Comparison of ENCODE assay signal across 15 cellular contexts in genomic region chr5:68432682-68433081, GRCh38.
DNase-seq lines count a peak whose midpoint lies in the region; ATAC-seq and TF ChIP-seq lines count a peak whose summit lies in the region.
"Had no signal": no experiment of that assay in that cellular context is flagged by ENCODE, and none has a peak within 500 bp of the region (broad histone marks: within the 10 kb centered on the region; RNA-seq: fewer than 3 reads in every experiment).

No MANE protein-coding gene starts in this region.

- H3K27me3 ChIP-seq in RWPE2 (ENCODE audit: insufficient read depth, poor library complexity, severe bottlenecking) (no peaks in the 10 kb centered on the region), neuronal stem cell (ENCODE audit: control insufficient read depth in 3 of 3, insufficient read depth in 3 of 3, low read depth in 1 of 3, low read length in 3 of 3) (no peaks in the 10 kb centered on the region)
- H3K27me3 ChIP-seq: body of pancreas had no signal

- H3K36me3 Mint-ChIP-seq in activated CD4-positive, alpha-beta T cell treated with anti-CD3 and anti-CD28 coated beads, Interleukin-2, amount 10 ng/mL, durations not matched to agents 7 days and 5 days (ENCODE audit: low read depth) = no peaks in the 10 kb centered on the region
- peaks cover 2% of the 10 kb centered on the region for H3K36me3 Mint-ChIP-seq in activated naive CD8-positive, alpha-beta T cell treated with anti-CD3 and anti-CD28 coated beads for 36 hours

- no peak overlapping the region for H3K9ac ChIP-seq in neuronal stem cell (ENCODE audit: low read depth, low read length, poor library complexity)
- H3K9ac ChIP-seq: parathyroid adenoma had no signal

- no peak overlapping the region for H3K23ac ChIP-seq in neuronal stem cell (ENCODE audit: low read depth, low read length, poor library complexity)

- no peak overlapping the region for H3K4me3 Mint-ChIP-seq in activated CD4-positive, alpha-beta T cell treated with anti-CD3 and anti-CD28 coated beads, Interleukin-2, amount 10 ng/mL, durations not matched to agents 7 days and 5 days
- H3K4me3 Mint-ChIP-seq in activated naive CD8-positive, alpha-beta T cell treated with anti-CD3 and anti-CD28 coated beads for 36 hours = no peak overlapping the region

- no peak overlapping the region for H2AFZ ChIP-seq in neuronal stem cell (ENCODE audit: low read length)

- H2BK5ac ChIP-seq in neuronal stem cell (ENCODE audit: low read length) = no peak overlapping the region

- H3K36me3 ChIP-seq in RWPE2 (ENCODE audit: low read depth) (no peaks in the 10 kb centered on the region), neuronal stem cell (replicated peaks in 1 of 2; ENCODE audit: control insufficient read depth in 2 of 2, insufficient read depth in 2 of 2, low read length in 2 of 2) (no peaks in the 10 kb centered on the region)

- no peak overlapping the region for H4K91ac ChIP-seq in neuronal stem cell (ENCODE audit: low read depth, low read length, poor library complexity)

- no peak overlapping the region for H3K4me2 ChIP-seq in neuronal stem cell (ENCODE audit: insufficient read depth, low read length, poor library complexity, severe bottlenecking)

- CTCF ChIA-PET in activated CD4-positive, alpha-beta T cell treated with anti-CD3 and anti-CD28 coated beads, Interleukin-2, amount 10 ng/mL, durations not matched to agents 7 days and 5 days (lab: Charles Lee) = interaction anchor here (1.0 to 2.4 kb wide), 3 partner anchors 9 to 147 kb away, joined by 3 to 7 read pairs (median 3); no protein-coding TSS in a partner anchor

- no peaks in the 10 kb centered on the region for H3K79me1 ChIP-seq in neuronal stem cell (ENCODE audit: low read depth, low read length)

- H3K27ac Mint-ChIP-seq in activated CD4-positive, alpha-beta T cell treated with anti-CD3 and anti-CD28 coated beads, Interleukin-2, amount 10 ng/mL, durations not matched to agents 7 days and 5 days = no peak overlapping the region
- H3K27ac Mint-ChIP-seq in activated naive CD8-positive, alpha-beta T cell treated with anti-CD3 and anti-CD28 coated beads for 36 hours = peak overlapping the region; percentile 69
- H3K27ac Mint-ChIP-seq: activated T-helper 2 cell treated with anti-CD3 and anti-CD28 coated beads, Interferon-gamma antibody, Interleukin-2, Interleukin-4, amounts not matched to agents 10 μg/mL and 5 μg/mL and 100 μg/mL, durations not matched to agents 14 hours and 24 hours and 36 hours had no signal

- no peak overlapping the region for H2BK15ac ChIP-seq in neuronal stem cell (ENCODE audit: low read length)

- ATAC-seq in RWPE2 (ENCODE audit: low read depth) (no peak), HG02981 (IDR thresholded peaks at IDR 0.05; ENCODE audit: unreplicated experiment) (no peak), GM19328 (IDR thresholded peaks at IDR 0.05; ENCODE audit: unreplicated experiment) (no peak)
- ATAC-seq: body of pancreas, Panc1 had no signal

- POLR2A ChIA-PET in activated CD4-positive, alpha-beta T cell treated with anti-CD3 and anti-CD28 coated beads, Interleukin-2, amount 10 ng/mL, durations not matched to agents 7 days and 5 days (lab: Charles Lee) = no interaction called here

- H3K27ac ChIP-seq in RWPE2 (ENCODE audit: poor library complexity, severe bottlenecking) = peak overlapping the region; percentile 75
- no peak overlapping the region for H3K27ac ChIP-seq in neuronal stem cell (replicated peaks; ENCODE audit: low read length)

- no peak overlapping the region for H2BK120ac ChIP-seq in neuronal stem cell (ENCODE audit: low read depth, low read length)

- H3K4me1 Mint-ChIP-seq in activated CD4-positive, alpha-beta T cell treated with anti-CD3 and anti-CD28 coated beads, Interleukin-2, amount 10 ng/mL, durations not matched to agents 7 days and 5 days = peaks cover 35% of the 10 kb centered on the region
- H3K4me1 Mint-ChIP-seq in activated naive CD8-positive, alpha-beta T cell treated with anti-CD3 and anti-CD28 coated beads for 36 hours = peaks cover 56% of the 10 kb centered on the region

- H3K4me1 ChIP-seq in RWPE2 (ENCODE audit: insufficient read depth, poor library complexity, severe bottlenecking) (peaks cover 19% of the 10 kb centered on the region), neuronal stem cell (ENCODE audit: control insufficient read depth in 2 of 2, insufficient read depth in 1 of 2, low read depth in 1 of 2, low read length in 2 of 2) (peaks cover 0 to 4% of the 10 kb centered on the region in 2 donors)
- H3K4me1 ChIP-seq: body of pancreas had no signal

- no peak overlapping the region for H3K14ac ChIP-seq in neuronal stem cell (ENCODE audit: low read length)

- no peaks in the 10 kb centered on the region for H3K9me3 Mint-ChIP-seq in activated CD4-positive, alpha-beta T cell treated with anti-CD3 and anti-CD28 coated beads, Interleukin-2, amount 10 ng/mL, durations not matched to agents 7 days and 5 days
- H3K9me3 Mint-ChIP-seq in activated naive CD8-positive, alpha-beta T cell treated with anti-CD3 and anti-CD28 coated beads for 36 hours = peaks cover 2% of the 10 kb centered on the region
- H3K9me3 Mint-ChIP-seq: activated T-helper 2 cell treated with anti-CD3 and anti-CD28 coated beads, Interferon-gamma antibody, Interleukin-2, Interleukin-4, amounts not matched to agents 10 μg/mL and 5 μg/mL and 100 μg/mL, durations not matched to agents 14 hours and 24 hours and 36 hours had no signal

- DNase-seq in activated CD4-positive, alpha-beta T cell treated with anti-CD3 and anti-CD28 coated beads for 4 hours = peak; percentile 44 to 49
- no peak for DNase-seq in activated CD4-positive, alpha-beta T cell treated with anti-CD3 and anti-CD28 coated beads, Interleukin-2, amount 10 ng/mL, durations not matched to agents 7 days and 5 days
- DNase-seq in RWPE2 (ENCODE audit: low spot score) = no peak
- peak; percentile 37 for DNase-seq in activated naive CD8-positive, alpha-beta T cell treated with anti-CD3 and anti-CD28 coated beads for 36 hours
- no peak for DNase-seq in neuronal stem cell (ENCODE audit: low spot score)
- DNase-seq in NCI-H524 treated with DMSO at 0.1 percent for 48 hours (lab: John Stamatoyannopoulos, UW) = no peak
- DNase-seq: body of pancreas, hypothalamus, NCI-H187, NCI-H510A treated with DMSO at 0.1 percent for 48 hours had no signal

- H2BK12ac ChIP-seq in neuronal stem cell (ENCODE audit: low read length) = no peak overlapping the region

- no peak overlapping the region for H3K4ac ChIP-seq in neuronal stem cell (ENCODE audit: low read length)

- H3K18ac ChIP-seq in neuronal stem cell (ENCODE audit: low read length) = peak overlapping the region; percentile 9

- H3K4me3 ChIP-seq in RWPE2 (ENCODE audit: severe bottlenecking) (no peak overlapping the region), neuronal stem cell (ENCODE audit: low read length in 2 of 2) (no peak overlapping the region)
- H3K4me3 ChIP-seq: body of pancreas had no signal

- H2AK5ac ChIP-seq in neuronal stem cell (ENCODE audit: low read depth, low read length) = no peak overlapping the region

- H3K27me3 Mint-ChIP-seq in activated CD4-positive, alpha-beta T cell treated with anti-CD3 and anti-CD28 coated beads, Interleukin-2, amount 10 ng/mL, durations not matched to agents 7 days and 5 days = peaks cover 6% of the 10 kb centered on the region
- H3K27me3 Mint-ChIP-seq in activated naive CD8-positive, alpha-beta T cell treated with anti-CD3 and anti-CD28 coated beads for 36 hours = no peaks in the 10 kb centered on the region

- WGBS in neuronal stem cell (ENCODE audit: extremely low coverage in 2 of 2, insufficient read length in 2 of 2, insufficient replicate concordance in 1 of 2), 2 donors = no CpG with 5 or more reads among the region's 7 CpGs

- no peak for TF ChIP-seq CTCF in RWPE2 (IDR thresholded peaks at IDR 0.05; ENCODE audit: poor library complexity, severe bottlenecking)

- no peak overlapping the region for H4K8ac ChIP-seq in neuronal stem cell (ENCODE audit: low read depth, low read length)

- no peaks in the 10 kb centered on the region for H3K9me3 ChIP-seq in RWPE2 (ENCODE audit: severe bottlenecking)
- H3K9me3 ChIP-seq in neuronal stem cell (replicated peaks in 1 of 2; ENCODE audit: control insufficient read depth in 2 of 2, insufficient read depth in 1 of 2, low read depth in 1 of 2, low read length in 2 of 2) = no peaks in the 10 kb centered on the region
- H3K9me3 ChIP-seq: body of pancreas had no signal

Comparison
In these comparisons a context has a peak if more than half of its experiments do, and no peak if none do; other contexts are left out.
1. DNase-seq: peak in activated CD4-positive, alpha-beta T cell treated with anti-CD3 and anti-CD28 coated beads for 4 hours (2 of 2) and activated naive CD8-positive, alpha-beta T cell treated with anti-CD3 and anti-CD28 coated beads for 36 hours (single experiment); none in activated CD4-positive, alpha-beta T cell treated with anti-CD3 and anti-CD28 coated beads, Interleukin-2, amount 10 ng/mL, durations not matched to agents 7 days and 5 days (single experiment), RWPE2 (single experiment), neuronal stem cell (single experiment) and NCI-H524 treated with DMSO at 0.1 percent for 48 hours (single experiment).